Comparison of ENCODE assay signal across 18 cellular contexts in the genomic region with DNA sequence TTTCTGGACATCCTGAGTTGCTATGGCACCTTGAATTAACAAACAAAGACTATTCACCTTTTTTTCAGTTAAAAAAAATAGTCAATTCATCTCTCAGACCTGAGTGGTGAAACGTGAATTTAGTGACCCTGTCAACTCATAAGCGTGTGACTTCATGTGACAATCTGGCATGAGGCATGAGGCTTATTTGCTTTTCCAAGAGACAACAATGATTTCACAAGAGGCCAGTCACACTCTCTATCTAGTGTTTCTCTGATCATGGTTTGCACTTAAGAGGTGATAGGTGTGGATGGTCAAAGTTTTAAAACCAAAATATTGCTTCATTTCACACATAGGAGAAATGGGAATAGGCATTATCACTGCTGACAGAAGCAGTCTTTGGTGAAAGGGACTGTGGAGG.
DNase-seq lines count a peak whose midpoint lies in the region; ATAC-seq and FAIRE-seq lines count a peak whose summit lies in the region.
"Had no signal": no experiment of that assay in that cellular context is flagged by ENCODE, and none has a peak within 500 bp of the region (broad histone marks: within the 10 kb centered on the region; RNA-seq: fewer than 3 reads in every experiment).

No MANE protein-coding gene starts in this region.

- no peak overlapping the region for H3K56ac ChIP-seq in mesendoderm (ENCODE audit: low read length)

- H3K79me2 ChIP-seq in mesendoderm (ENCODE audit: control insufficient read depth, insufficient read depth, low read length) = no peaks in the 10 kb centered on the region

- no peak overlapping the region for H3K23ac ChIP-seq in mesendoderm (ENCODE audit: low read length)

- in situ Hi-C loops in SK-MEL-5 (cut with HindIII; ENCODE audit: low pct_unique_long_range_greater_than_20kb, low sequenced_read_pairs) = no loop called here

- H3K4me2 ChIP-seq in mesendoderm (ENCODE audit: low read length) = no peak overlapping the region
- H3K4me2 ChIP-seq: PC-9 had no signal

- H2BK5ac ChIP-seq in mesendoderm (ENCODE audit: low read length) = no peak overlapping the region

- no peak overlapping the region for H3K4me3 ChIP-seq in mesendoderm (ENCODE audit: low read length)
- H3K4me3 ChIP-seq: GM23248, PC-9 had no signal

- DNase-seq in NCI-H510A treated with DMSO at 0.1 percent for 48 hours (lab: John Stamatoyannopoulos, UW) = peak; percentile 6
- DNase-seq in NCI-H510A (lab: John Stamatoyannopoulos, UW) = no peak
- DNase-seq in NCI-H146 (lab: John Stamatoyannopoulos, UW) = peak; percentile 51
- peak; percentile 32 for DNase-seq in SK-MEL-5 (ENCODE audit: low read depth, low spot score)
- peak; percentile 14 for DNase-seq in mesendoderm
- no peak for DNase-seq in HTR-8/SVneo (ENCODE audit: insufficient read length, low spot score)
- DNase-seq in stimulated activated CD4-positive, alpha-beta T cell treated with anti-CD3 and anti-CD28 coated beads, Interleukin-1b, Interleukin-23, amount 100 ng/mL, for 48 hours = no peak
- DNase-seq: C1 segment of cervical spinal cord, COR-L47, DMS79 treated with DMSO at 0.1 percent for 48 hours, GM23248, Kasumi-1, NCI-H1436, NCI-H446, PC-9 had no signal

- H3K4me1 ChIP-seq in mesendoderm (ENCODE audit: control insufficient read depth, low read depth, low read length) = no peaks in the 10 kb centered on the region

- no peaks in the 10 kb centered on the region for H3K27me3 ChIP-seq in mesendoderm (ENCODE audit: insufficient read depth, low read length, poor library complexity)

- H3K36me3 ChIP-seq in mesendoderm (ENCODE audit: control insufficient read depth, insufficient read depth, low read length) = no peaks in the 10 kb centered on the region

- no peak overlapping the region for H4K5ac ChIP-seq in mesendoderm (ENCODE audit: low read length)

- no peak overlapping the region for H4K8ac ChIP-seq in mesendoderm (ENCODE audit: low read depth, low read length)

- H2AK5ac ChIP-seq in mesendoderm (ENCODE audit: low read length) = no peak overlapping the region

- no peak for ATAC-seq in HG02981 (IDR thresholded peaks at IDR 0.05; ENCODE audit: unreplicated experiment)

- no peak overlapping the region for H3K27ac ChIP-seq in mesendoderm (ENCODE audit: low read depth, low read length)
- H3K27ac ChIP-seq: GM23248, PC-9 had no signal

- no peak for FAIRE-seq in HTR-8/SVneo (lab: Jason Lieb, UNC)
- FAIRE-seq: G401.6, GM12891 had no signal

- no peak overlapping the region for H2BK15ac ChIP-seq in mesendoderm (replicated peaks; ENCODE audit: low read depth)

- no peak overlapping the region for H3K18ac ChIP-seq in mesendoderm (ENCODE audit: low read length)

- no peaks in the 10 kb centered on the region for H3K79me1 ChIP-seq in mesendoderm (ENCODE audit: low read length)

- H3K9ac ChIP-seq in mesendoderm (ENCODE audit: low read length) = no peak overlapping the region
- H3K9ac ChIP-seq: GM23248 had no signal

- no CpG with 5 or more reads among the region's 2 CpGs for WGBS in mesendoderm (ENCODE audit: extremely low coverage, insufficient coverage, low lambda C conversion rate)

- H2BK120ac ChIP-seq in mesendoderm (ENCODE audit: low read depth, low read length) = no peak overlapping the region

- no peak overlapping the region for H3K4ac ChIP-seq in mesendoderm (ENCODE audit: low read depth, low read length)

Comparison
In these comparisons a context has a peak if more than half of its experiments do, and no peak if none do; other contexts are left out.
1. DNase-seq: peak in NCI-H510A treated with DMSO at 0.1 percent for 48 hours (single experiment), NCI-H146 (single experiment), SK-MEL-5 (single experiment) and mesendoderm (single experiment); none in NCI-H510A (single experiment), HTR-8/SVneo (single experiment) and stimulated activated CD4-positive, alpha-beta T cell treated with anti-CD3 and anti-CD28 coated beads, Interleukin-1b, Interleukin-23, amount 100 ng/mL, for 48 hours (single experiment).